In the genomic region with DNA sequence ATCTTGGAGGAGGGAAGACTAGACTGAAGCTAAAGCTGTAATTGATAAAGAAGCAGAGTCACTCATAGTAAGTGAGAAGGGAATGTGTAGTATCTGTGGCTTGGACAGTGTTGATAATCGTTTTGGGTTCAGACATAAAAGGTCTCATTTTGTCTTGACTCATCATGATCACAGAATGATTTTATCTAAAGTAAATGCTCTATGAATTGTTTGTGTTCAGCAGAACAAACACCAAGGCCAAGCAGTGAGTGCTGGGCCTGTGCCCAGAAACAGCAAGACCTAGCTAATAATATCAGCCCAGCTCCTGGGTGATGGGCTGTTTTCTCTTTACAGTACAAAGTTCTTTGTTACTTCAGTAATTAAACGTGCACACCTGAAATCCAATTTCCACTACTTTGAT, we compare ENCODE assay signal across 1 cellular context.
TF ChIP-seq lines count a peak whose summit lies in the region.

No MANE protein-coding gene starts in this region.

TF ChIP-seq in HepG2, 621 proteins besides CTCF, POLR2A, EP300 and RAD21 (continued from another document and continues in another):
- TF ChIP-seq, protein P1, sequence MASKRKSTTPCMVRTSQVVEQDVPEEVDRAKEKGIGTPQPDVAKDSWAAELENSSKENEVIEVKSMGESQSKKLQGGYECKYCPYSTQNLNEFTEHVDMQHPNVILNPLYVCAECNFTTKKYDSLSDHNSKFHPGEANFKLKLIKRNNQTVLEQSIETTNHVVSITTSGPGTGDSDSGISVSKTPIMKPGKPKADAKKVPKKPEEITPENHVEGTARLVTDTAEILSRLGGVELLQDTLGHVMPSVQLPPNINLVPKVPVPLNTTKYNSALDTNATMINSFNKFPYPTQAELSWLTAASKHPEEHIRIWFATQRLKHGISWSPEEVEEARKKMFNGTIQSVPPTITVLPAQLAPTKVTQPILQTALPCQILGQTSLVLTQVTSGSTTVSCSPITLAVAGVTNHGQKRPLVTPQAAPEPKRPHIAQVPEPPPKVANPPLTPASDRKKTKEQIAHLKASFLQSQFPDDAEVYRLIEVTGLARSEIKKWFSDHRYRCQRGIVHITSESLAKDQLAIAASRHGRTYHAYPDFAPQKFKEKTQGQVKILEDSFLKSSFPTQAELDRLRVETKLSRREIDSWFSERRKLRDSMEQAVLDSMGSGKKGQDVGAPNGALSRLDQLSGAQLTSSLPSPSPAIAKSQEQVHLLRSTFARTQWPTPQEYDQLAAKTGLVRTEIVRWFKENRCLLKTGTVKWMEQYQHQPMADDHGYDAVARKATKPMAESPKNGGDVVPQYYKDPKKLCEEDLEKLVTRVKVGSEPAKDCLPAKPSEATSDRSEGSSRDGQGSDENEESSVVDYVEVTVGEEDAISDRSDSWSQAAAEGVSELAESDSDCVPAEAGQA (IDR thresholded peaks at IDR 0.05; ENCODE audit: low read depth): no peak
- TF ChIP-seq, protein P1 (CRISPR knock-in tag; IDR thresholded peaks at IDR 0.05; ENCODE audit: borderline replicate concordance): no peak
- no peak for TF ChIP-seq EED (CRISPR knock-in tag; IDR thresholded peaks at IDR 0.05)
- no peak for TF ChIP-seq NR2F1 (CRISPR knock-in tag; IDR thresholded peaks at IDR 0.05)
- TF ChIP-seq HNF4A (CRISPR knock-in tag; IDR thresholded peaks at IDR 0.05): peak; percentile 89
- TF ChIP-seq MIXL1 (CRISPR knock-in tag; IDR thresholded peaks at IDR 0.05): peak; percentile 87
- TF ChIP-seq ZNF816 (CRISPR knock-in tag; IDR thresholded peaks at IDR 0.05; ENCODE audit: borderline replicate concordance): 0 out of 2 replicates have a peak, but pooled peaks have one; percentile 34
- TF ChIP-seq ZNF670 (CRISPR knock-in tag; IDR thresholded peaks at IDR 0.05; ENCODE audit: borderline replicate concordance): peak; percentile 42; the same call in 1 of the 2 replicates
- no peak for TF ChIP-seq HNRNPL (IDR thresholded peaks at IDR 0.05; ENCODE audit: low read depth, low read length)
- TF ChIP-seq CREM (IDR thresholded peaks at IDR 0.05): peak; percentile 81
- no peak for TF ChIP-seq CREM (CRISPR knock-in tag; IDR thresholded peaks at IDR 0.05)
- TF ChIP-seq SMYD3 (CRISPR knock-in tag; IDR thresholded peaks at IDR 0.05): no peak
- no peak for TF ChIP-seq RARG (CRISPR knock-in tag; IDR thresholded peaks at IDR 0.05; ENCODE audit: low read depth)
- TF ChIP-seq RFX1 (IDR thresholded peaks at IDR 0.05): no peak
- peak; percentile 66 for TF ChIP-seq ASH2L (IDR thresholded peaks at IDR 0.05; ENCODE audit: insufficient read length, low read depth, low read length)
- TF ChIP-seq, protein P2, sequence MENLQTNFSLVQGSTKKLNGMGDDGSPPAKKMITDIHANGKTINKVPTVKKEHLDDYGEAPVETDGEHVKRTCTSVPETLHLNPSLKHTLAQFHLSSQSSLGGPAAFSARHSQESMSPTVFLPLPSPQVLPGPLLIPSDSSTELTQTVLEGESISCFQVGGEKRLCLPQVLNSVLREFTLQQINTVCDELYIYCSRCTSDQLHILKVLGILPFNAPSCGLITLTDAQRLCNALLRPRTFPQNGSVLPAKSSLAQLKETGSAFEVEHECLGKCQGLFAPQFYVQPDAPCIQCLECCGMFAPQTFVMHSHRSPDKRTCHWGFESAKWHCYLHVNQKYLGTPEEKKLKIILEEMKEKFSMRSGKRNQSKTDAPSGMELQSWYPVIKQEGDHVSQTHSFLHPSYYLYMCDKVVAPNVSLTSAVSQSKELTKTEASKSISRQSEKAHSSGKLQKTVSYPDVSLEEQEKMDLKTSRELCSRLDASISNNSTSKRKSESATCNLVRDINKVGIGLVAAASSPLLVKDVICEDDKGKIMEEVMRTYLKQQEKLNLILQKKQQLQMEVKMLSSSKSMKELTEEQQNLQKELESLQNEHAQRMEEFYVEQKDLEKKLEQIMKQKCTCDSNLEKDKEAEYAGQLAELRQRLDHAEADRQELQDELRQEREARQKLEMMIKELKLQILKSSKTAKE (CRISPR knock-in tag; IDR thresholded peaks at IDR 0.05; ENCODE audit: borderline replicate concordance): no peak; the same call in 1 of the 2 replicates
- TF ChIP-seq ZC3H4 (CRISPR knock-in tag; IDR thresholded peaks at IDR 0.05; ENCODE audit: borderline replicate concordance): no peak
- TF ChIP-seq, protein P3, sequence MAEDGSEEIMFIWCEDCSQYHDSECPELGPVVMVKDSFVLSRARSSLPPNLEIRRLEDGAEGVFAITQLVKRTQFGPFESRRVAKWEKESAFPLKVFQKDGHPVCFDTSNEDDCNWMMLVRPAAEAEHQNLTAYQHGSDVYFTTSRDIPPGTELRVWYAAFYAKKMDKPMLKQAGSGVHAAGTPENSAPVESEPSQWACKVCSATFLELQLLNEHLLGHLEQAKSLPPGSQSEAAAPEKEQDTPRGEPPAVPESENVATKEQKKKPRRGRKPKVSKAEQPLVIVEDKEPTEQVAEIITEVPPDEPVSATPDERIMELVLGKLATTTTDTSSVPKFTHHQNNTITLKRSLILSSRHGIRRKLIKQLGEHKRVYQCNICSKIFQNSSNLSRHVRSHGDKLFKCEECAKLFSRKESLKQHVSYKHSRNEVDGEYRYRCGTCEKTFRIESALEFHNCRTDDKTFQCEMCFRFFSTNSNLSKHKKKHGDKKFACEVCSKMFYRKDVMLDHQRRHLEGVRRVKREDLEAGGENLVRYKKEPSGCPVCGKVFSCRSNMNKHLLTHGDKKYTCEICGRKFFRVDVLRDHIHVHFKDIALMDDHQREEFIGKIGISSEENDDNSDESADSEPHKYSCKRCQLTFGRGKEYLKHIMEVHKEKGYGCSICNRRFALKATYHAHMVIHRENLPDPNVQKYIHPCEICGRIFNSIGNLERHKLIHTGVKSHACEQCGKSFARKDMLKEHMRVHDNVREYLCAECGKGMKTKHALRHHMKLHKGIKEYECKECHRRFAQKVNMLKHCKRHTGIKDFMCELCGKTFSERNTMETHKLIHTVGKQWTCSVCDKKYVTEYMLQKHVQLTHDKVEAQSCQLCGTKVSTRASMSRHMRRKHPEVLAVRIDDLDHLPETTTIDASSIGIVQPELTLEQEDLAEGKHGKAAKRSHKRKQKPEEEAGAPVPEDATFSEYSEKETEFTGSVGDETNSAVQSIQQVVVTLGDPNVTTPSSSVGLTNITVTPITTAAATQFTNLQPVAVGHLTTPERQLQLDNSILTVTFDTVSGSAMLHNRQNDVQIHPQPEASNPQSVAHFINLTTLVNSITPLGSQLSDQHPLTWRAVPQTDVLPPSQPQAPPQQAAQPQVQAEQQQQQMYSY (CRISPR knock-in tag; IDR thresholded peaks at IDR 0.05): no peak
- TF ChIP-seq SOX5 (CRISPR knock-in tag; IDR thresholded peaks at IDR 0.05; ENCODE audit: borderline replicate concordance): peak; percentile 97
- TF ChIP-seq, protein P4, sequence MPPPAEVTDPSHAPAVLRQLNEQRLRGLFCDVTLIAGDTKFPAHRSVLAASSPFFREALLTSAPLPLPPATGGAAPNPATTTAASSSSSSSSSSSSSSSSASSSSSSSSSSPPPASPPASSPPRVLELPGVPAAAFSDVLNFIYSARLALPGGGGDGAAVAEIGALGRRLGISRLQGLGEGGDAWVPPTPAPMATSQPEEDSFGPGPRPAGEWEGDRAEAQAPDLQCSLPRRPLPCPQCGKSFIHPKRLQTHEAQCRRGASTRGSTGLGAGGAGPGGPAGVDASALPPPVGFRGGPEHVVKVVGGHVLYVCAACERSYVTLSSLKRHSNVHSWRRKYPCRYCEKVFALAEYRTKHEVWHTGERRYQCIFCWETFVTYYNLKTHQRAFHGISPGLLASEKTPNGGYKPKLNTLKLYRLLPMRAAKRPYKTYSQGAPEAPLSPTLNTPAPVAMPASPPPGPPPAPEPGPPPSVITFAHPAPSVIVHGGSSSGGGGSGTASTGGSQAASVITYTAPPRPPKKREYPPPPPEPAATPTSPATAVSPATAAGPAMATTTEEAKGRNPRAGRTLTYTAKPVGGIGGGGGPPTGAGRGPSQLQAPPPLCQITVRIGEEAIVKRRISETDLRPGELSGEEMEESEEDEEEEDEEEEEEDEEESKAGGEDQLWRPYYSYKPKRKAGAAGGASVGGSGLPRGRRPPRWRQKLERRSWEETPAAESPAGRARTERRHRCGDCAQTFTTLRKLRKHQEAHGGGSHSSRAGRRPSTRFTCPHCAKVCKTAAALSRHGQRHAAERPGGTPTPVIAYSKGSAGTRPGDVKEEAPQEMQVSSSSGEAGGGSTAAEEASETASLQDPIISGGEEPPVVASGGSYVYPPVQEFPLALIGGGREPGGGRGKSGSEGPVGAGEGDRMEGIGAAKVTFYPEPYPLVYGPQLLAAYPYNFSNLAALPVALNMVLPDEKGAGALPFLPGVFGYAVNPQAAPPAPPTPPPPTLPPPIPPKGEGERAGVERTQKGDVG (CRISPR knock-in tag; IDR thresholded peaks at IDR 0.05; ENCODE audit: borderline replicate concordance): no peak
- TF ChIP-seq TSC22D2 (CRISPR knock-in tag; IDR thresholded peaks at IDR 0.05; ENCODE audit: borderline replicate concordance): no peak
- TF ChIP-seq LCORL (IDR thresholded peaks at IDR 0.05): no peak
- TF ChIP-seq LCORL (CRISPR knock-in tag; IDR thresholded peaks at IDR 0.05): peak; percentile 35; the same call in 1 of the 2 replicates
- TF ChIP-seq, protein P5, sequence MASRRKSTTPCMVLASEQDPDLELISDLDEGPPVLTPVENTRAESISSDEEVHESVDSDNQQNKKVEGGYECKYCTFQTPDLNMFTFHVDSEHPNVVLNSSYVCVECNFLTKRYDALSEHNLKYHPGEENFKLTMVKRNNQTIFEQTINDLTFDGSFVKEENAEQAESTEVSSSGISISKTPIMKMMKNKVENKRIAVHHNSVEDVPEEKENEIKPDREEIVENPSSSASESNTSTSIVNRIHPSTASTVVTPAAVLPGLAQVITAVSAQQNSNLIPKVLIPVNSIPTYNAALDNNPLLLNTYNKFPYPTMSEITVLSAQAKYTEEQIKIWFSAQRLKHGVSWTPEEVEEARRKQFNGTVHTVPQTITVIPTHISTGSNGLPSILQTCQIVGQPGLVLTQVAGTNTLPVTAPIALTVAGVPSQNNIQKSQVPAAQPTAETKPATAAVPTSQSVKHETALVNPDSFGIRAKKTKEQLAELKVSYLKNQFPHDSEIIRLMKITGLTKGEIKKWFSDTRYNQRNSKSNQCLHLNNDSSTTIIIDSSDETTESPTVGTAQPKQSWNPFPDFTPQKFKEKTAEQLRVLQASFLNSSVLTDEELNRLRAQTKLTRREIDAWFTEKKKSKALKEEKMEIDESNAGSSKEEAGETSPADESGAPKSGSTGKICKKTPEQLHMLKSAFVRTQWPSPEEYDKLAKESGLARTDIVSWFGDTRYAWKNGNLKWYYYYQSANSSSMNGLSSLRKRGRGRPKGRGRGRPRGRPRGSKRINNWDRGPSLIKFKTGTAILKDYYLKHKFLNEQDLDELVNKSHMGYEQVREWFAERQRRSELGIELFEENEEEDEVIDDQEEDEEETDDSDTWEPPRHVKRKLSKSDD (CRISPR knock-in tag; IDR thresholded peaks at IDR 0.05; ENCODE audit: low read depth): no peak
- TF ChIP-seq MAF1 (CRISPR knock-in tag; IDR thresholded peaks at IDR 0.05; ENCODE audit: borderline replicate concordance): no peak
- TF ChIP-seq, protein P6, sequence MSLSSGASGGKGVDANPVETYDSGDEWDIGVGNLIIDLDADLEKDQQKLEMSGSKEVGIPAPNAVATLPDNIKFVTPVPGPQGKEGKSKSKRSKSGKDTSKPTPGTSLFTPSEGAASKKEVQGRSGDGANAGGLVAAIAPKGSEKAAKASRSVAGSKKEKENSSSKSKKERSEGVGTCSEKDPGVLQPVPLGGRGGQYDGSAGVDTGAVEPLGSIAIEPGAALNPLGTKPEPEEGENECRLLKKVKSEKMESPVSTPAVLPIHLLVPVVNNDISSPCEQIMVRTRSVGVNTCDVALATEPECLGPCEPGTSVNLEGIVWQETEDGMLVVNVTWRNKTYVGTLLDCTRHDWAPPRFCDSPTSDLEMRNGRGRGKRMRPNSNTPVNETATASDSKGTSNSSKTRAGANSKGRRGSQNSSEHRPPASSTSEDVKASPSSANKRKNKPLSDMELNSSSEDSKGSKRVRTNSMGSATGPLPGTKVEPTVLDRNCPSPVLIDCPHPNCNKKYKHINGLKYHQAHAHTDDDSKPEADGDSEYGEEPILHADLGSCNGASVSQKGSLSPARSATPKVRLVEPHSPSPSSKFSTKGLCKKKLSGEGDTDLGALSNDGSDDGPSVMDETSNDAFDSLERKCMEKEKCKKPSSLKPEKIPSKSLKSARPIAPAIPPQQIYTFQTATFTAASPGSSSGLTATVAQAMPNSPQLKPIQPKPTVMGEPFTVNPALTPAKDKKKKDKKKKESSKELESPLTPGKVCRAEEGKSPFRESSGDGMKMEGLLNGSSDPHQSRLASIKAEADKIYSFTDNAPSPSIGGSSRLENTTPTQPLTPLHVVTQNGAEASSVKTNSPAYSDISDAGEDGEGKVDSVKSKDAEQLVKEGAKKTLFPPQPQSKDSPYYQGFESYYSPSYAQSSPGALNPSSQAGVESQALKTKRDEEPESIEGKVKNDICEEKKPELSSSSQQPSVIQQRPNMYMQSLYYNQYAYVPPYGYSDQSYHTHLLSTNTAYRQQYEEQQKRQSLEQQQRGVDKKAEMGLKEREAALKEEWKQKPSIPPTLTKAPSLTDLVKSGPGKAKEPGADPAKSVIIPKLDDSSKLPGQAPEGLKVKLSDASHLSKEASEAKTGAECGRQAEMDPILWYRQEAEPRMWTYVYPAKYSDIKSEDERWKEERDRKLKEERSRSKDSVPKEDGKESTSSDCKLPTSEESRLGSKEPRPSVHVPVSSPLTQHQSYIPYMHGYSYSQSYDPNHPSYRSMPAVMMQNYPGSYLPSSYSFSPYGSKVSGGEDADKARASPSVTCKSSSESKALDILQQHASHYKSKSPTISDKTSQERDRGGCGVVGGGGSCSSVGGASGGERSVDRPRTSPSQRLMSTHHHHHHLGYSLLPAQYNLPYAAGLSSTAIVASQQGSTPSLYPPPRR (CRISPR knock-in tag; IDR thresholded peaks at IDR 0.05; ENCODE audit: borderline replicate concordance): peak; percentile 85; the same call in 1 of the 2 replicates
- no peak for TF ChIP-seq SPEN (CRISPR knock-in tag; IDR thresholded peaks at IDR 0.05; ENCODE audit: low read depth)
- peak; percentile 52; the same call in 1 of the 2 replicates for TF ChIP-seq RCOR2 (CRISPR knock-in tag; IDR thresholded peaks at IDR 0.05)
- TF ChIP-seq ZNF24 (IDR thresholded peaks at IDR 0.05): no peak
- TF ChIP-seq, protein P7, sequence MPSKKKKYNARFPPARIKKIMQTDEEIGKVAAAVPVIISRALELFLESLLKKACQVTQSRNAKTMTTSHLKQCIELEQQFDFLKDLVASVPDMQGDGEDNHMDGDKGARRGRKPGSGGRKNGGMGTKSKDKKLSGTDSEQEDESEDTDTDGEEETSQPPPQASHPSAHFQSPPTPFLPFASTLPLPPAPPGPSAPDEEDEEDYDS (CRISPR knock-in tag; IDR thresholded peaks at IDR 0.05): no peak; the same call in 1 of the 2 replicates
- no peak for TF ChIP-seq STAG1 (CRISPR knock-in tag; IDR thresholded peaks at IDR 0.05)
- TF ChIP-seq RFXANK (CRISPR knock-in tag; IDR thresholded peaks at IDR 0.05): no peak
